ENCODE assay signal across 2 cellular contexts in genomic region chr7:27217951-27218350, GRCh38.
TF ChIP-seq lines count a peak whose summit lies in the region.

No MANE protein-coding gene starts in this region.

TF ChIP-seq in HEK293, 187 proteins besides CTCF, POLR2A, EP300 and RAD21:
- peak; percentile 59 for TF ChIP-seq ZNF366 (tag by site-specific recombination; conservative IDR thresholded peaks at IDR 0.05)
- TF ChIP-seq GFI1B (tag by site-specific recombination; IDR thresholded peaks at IDR 0.05) = no peak

TF ChIP-seq in K562, 482 proteins besides CTCF, POLR2A, EP300 and RAD21:
- TF ChIP-seq, protein P1, sequence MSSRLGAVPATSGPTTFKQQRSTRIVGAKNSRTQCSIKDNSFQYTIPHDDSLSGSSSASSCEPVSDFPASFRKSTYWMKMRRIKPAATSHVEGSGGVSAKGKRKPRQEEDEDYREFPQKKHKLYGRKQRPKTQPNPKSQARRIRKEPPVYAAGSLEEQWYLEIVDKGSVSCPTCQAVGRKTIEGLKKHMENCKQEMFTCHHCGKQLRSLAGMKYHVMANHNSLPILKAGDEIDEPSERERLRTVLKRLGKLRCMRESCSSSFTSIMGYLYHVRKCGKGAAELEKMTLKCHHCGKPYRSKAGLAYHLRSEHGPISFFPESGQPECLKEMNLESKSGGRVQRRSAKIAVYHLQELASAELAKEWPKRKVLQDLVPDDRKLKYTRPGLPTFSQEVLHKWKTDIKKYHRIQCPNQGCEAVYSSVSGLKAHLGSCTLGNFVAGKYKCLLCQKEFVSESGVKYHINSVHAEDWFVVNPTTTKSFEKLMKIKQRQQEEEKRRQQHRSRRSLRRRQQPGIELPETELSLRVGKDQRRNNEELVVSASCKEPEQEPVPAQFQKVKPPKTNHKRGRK (tag; IDR thresholded peaks at IDR 0.05) = peak; percentile 53; the same call in 1 of the 2 replicates
- no peak for TF ChIP-seq HDAC8 (tag; IDR thresholded peaks at IDR 0.05)
